Comparison of ENCODE assay signal across 19 cellular contexts in genomic region chr1:72122099-72122893, GRCh38.
DNase-seq lines count a peak whose midpoint lies in the region; FAIRE-seq and TF ChIP-seq lines count a peak whose summit lies in the region.
"Had no signal": no experiment of that assay in that cellular context is flagged by ENCODE, and none has a peak within 500 bp of the region (broad histone marks: within the 10 kb centered on the region; RNA-seq: fewer than 3 reads in every experiment).

No MANE protein-coding gene starts in this region.

- no peak for TF ChIP-seq POLR2A in suprapubic skin (IDR thresholded peaks at IDR 0.05)

- TF ChIP-seq EP300 in suprapubic skin (IDR thresholded peaks at IDR 0.05): no peak

- intact Hi-C loops in left ventricle myocardium inferior (cut with micrococcal nuclease): no loop called here

- FAIRE-seq in D721Med (lab: Jason Lieb, UNC): peak; percentile 44
- FAIRE-seq: bronchial epithelial cell, G401.6, GM12892 had no signal

- DNase-seq in D721Med (ENCODE audit: insufficient read length, low spot score) (no peak), adipocyte (ENCODE audit: low read depth) (peak; percentile 48), left ventricle myocardium inferior (no peak), suprapubic skin (ENCODE audit: low spot score in 2 of 2) (no peak), AG08396 (ENCODE audit: low spot score) (no peak), OCI-M2 (lab: John Stamatoyannopoulos, UW; ENCODE audit: unreplicated experiment) (no peak), NOMO-1 treated with dmso at 0.1 percent for 144 hours (lab: John Stamatoyannopoulos, UW; ENCODE audit: unreplicated experiment) (no peak)
- DNase-seq: activated B cell treated with CpG ODN at 0.5 μM for 24 hours; activated CD8-positive, alpha-beta memory T cell treated with anti-CD3 and anti-CD28 coated beads for 24 hours; NCI-H1930; NCI-H524; SJCRH30; stimulated activated naive CD8-positive, alpha-beta T cell treated with anti-CD3 and anti-CD28 coated beads, Interleukin-15, Interleukin-2, amounts not matched to agents 100 U/mL and 50 U/mL, for 24 hours; upper lobe of left lung had no signal

- no peaks in the 10 kb centered on the region for H3K9me3 ChIP-seq in adipocyte (ENCODE audit: control insufficient read depth, low read length)
- no peaks in the 10 kb centered on the region for H3K9me3 ChIP-seq in left ventricle myocardium inferior (replicated peaks)
- no peaks in the 10 kb centered on the region for H3K9me3 ChIP-seq in suprapubic skin
- H3K9me3 ChIP-seq: BLaER1 treated with 17β-estradiol and CSF1 and Interleukin-3, amounts not matched to agents 10 nM and 100 nM; HAP-1; SJCRH30; upper lobe of left lung had no signal

- H3K4me3 ChIP-seq in adipocyte (ENCODE audit: low read length) (peak overlapping the region; percentile 74), left ventricle myocardium inferior (no peak overlapping the region), suprapubic skin (no peak overlapping the region)
- H3K4me3 ChIP-seq: BLaER1 treated with 17β-estradiol and CSF1 and Interleukin-3, amounts not matched to agents 10 nM and 100 nM; HAP-1; SJCRH30; upper lobe of left lung had no signal

- peak overlapping the region; percentile 64 for H3K27ac ChIP-seq in left ventricle myocardium inferior (replicated peaks)
- peak overlapping the region; percentile 48 for H3K27ac ChIP-seq in suprapubic skin
- H3K27ac ChIP-seq: BLaER1 treated with 17β-estradiol and CSF1 and Interleukin-3, amounts not matched to agents 10 nM and 100 nM; SJCRH30 had no signal

- H3K27me3 ChIP-seq in adipocyte (replicated peaks; ENCODE audit: control insufficient read depth, insufficient read depth, low read length) (no peaks in the 10 kb centered on the region), left ventricle myocardium inferior (ENCODE audit: low read depth) (no peaks in the 10 kb centered on the region), suprapubic skin (no peaks in the 10 kb centered on the region)
- H3K27me3 ChIP-seq: BLaER1 treated with 17β-estradiol and CSF1 and Interleukin-3, amounts not matched to agents 10 nM and 100 nM; upper lobe of left lung had no signal

- H3K36me3 ChIP-seq in adipocyte (ENCODE audit: control insufficient read depth, insufficient read depth, low read length, severe bottlenecking) (no peaks in the 10 kb centered on the region), left ventricle myocardium inferior (no peaks in the 10 kb centered on the region), suprapubic skin (no peaks in the 10 kb centered on the region)
- H3K36me3 ChIP-seq: BLaER1 treated with 17β-estradiol and CSF1 and Interleukin-3, amounts not matched to agents 10 nM and 100 nM; HAP-1; SJCRH30; upper lobe of left lung had no signal

- H3K4me1 ChIP-seq in adipocyte (ENCODE audit: control insufficient read depth, insufficient read depth, low read length) (peaks cover 30% of the 10 kb centered on the region), left ventricle myocardium inferior (peaks cover 4% of the 10 kb centered on the region), suprapubic skin (peaks cover 6% of the 10 kb centered on the region)
- H3K4me1 ChIP-seq: HAP-1, SJCRH30, upper lobe of left lung had no signal

- WGBS in suprapubic skin: 57% methylated on average over 4 of the region's 4 CpGs

- TF ChIP-seq CTCF in D721Med (IDR thresholded peaks at IDR 0.05; ENCODE audit: insufficient read depth, missing control alignments) (no peak), left ventricle myocardium inferior (IDR thresholded peaks at IDR 0.05; ENCODE audit: borderline replicate concordance) (no peak), suprapubic skin (IDR thresholded peaks at IDR 0.05) (no peak)

- peak overlapping the region; percentile 79 for H3K9ac ChIP-seq in adipocyte (ENCODE audit: low read length)
- H3K9ac ChIP-seq: BLaER1 treated with 17β-estradiol and CSF1 and Interleukin-3, amounts not matched to agents 10 nM and 100 nM had no signal
